In genomic region chr19:48501446-48501960, GRCh38 we compare ENCODE assay signal across 1 cellular context.
TF ChIP-seq lines count a peak whose summit lies in the region.

No MANE protein-coding gene starts in this region.

TF ChIP-seq in K562, 482 proteins besides CTCF, POLR2A, EP300 and RAD21 (continued from another document):
- TF ChIP-seq ZBTB49 (CRISPR knock-in tag; IDR thresholded peaks at IDR 0.05; ENCODE audit: borderline replicate concordance) (no peak), ZKSCAN8 (CRISPR knock-in tag; IDR thresholded peaks at IDR 0.05) (no peak), FOXK2 (conservative IDR thresholded peaks at IDR 0.05 in 1 of 2, IDR thresholded peaks at IDR 0.05 in 1 of 2; ENCODE audit: low read depth in 2 of 2) (peak; percentile 91 to 94), LEF1 (IDR thresholded peaks at IDR 0.05) (peak; percentile 80), TRIM25 (IDR thresholded peaks at IDR 0.05; ENCODE audit: borderline replicate concordance) (peak; percentile 86; the same call in 1 of the 2 replicates), NCOA1 (IDR thresholded peaks at IDR 0.05; ENCODE audit: low read depth) (peak; percentile 75; the same call in 1 of the 2 replicates), BMI1 (IDR thresholded peaks at IDR 0.05; ENCODE audit: low read length) (no peak), NFIX (CRISPR knock-in tag; IDR thresholded peaks at IDR 0.05; ENCODE audit: low read depth) (no peak), NKRF (IDR thresholded peaks at IDR 0.05; ENCODE audit: borderline replicate concordance) (peak; percentile 91), TARDBP (IDR thresholded peaks at IDR 0.05) (no peak), TAF7 (tag; IDR thresholded peaks at IDR 0.05) (no peak), ID3 (CRISPR knock-in tag; IDR thresholded peaks at IDR 0.05) (no peak), ID3 (tag; IDR thresholded peaks at IDR 0.05) (0 out of 2 replicates have a peak, but pooled peaks have one; percentile 24), MXI1 (IDR thresholded peaks at IDR 0.05; ENCODE audit: low read depth, low read length) (no peak), ARNT (IDR thresholded peaks at IDR 0.05) (peak; percentile 85; a peak in 3 of 4 replicates), MYC (IDR thresholded peaks at IDR 0.05; ENCODE audit: low read depth, low read length) (0 out of 2 replicates have a peak, but pooled peaks have one; percentile 32), MYC (CRISPR knock-in tag; IDR thresholded peaks at IDR 0.05; ENCODE audit: borderline replicate concordance, low read depth) (no peak), HES1 (IDR thresholded peaks at IDR 0.05; ENCODE audit: low read depth) (peak; percentile 16; the same call in 1 of the 2 replicates), ZNF165 (CRISPR knock-in tag; IDR thresholded peaks at IDR 0.05; ENCODE audit: borderline replicate concordance) (no peak), NR4A1 (CRISPR knock-in tag; IDR thresholded peaks at IDR 0.05) (no peak), NR4A1 (tag; IDR thresholded peaks at IDR 0.05) (no peak), CXXC5 (CRISPR knock-in tag; IDR thresholded peaks at IDR 0.05) (peak; percentile 90), BHLHE40 (IDR thresholded peaks at IDR 0.05; ENCODE audit: low read length) (peak; percentile 89), SMARCE1 (IDR thresholded peaks at IDR 0.05) (peak; percentile 88), MEF2D (tag; conservative IDR thresholded peaks at IDR 0.05; ENCODE audit: low read depth) (0 out of 2 replicates have a peak, but pooled peaks have one; percentile 16), CREM (IDR thresholded peaks at IDR 0.05; ENCODE audit: low read depth) (peak; percentile 60), ZNF140 (CRISPR knock-in tag; IDR thresholded peaks at IDR 0.05) (no peak), MIER1 (IDR thresholded peaks at IDR 0.05; ENCODE audit: low read depth) (peak; percentile 36; the same call in 1 of the 2 replicates), OTX1 (CRISPR knock-in tag; IDR thresholded peaks at IDR 0.05) (peak; percentile 98), EP400 (IDR thresholded peaks at IDR 0.05) (peak; percentile 62; the same call in 1 of the 2 replicates), CBX5 (IDR thresholded peaks at IDR 0.05; ENCODE audit: borderline replicate concordance, low read depth) (0 out of 2 replicates have a peak, but pooled peaks have one; percentile 10), RBM17 (IDR thresholded peaks at IDR 0.05; ENCODE audit: borderline replicate concordance, low read depth, low read length) (no peak), CREB5 (CRISPR knock-in tag; IDR thresholded peaks at IDR 0.05) (no peak)
- TF ChIP-seq, protein P1, sequence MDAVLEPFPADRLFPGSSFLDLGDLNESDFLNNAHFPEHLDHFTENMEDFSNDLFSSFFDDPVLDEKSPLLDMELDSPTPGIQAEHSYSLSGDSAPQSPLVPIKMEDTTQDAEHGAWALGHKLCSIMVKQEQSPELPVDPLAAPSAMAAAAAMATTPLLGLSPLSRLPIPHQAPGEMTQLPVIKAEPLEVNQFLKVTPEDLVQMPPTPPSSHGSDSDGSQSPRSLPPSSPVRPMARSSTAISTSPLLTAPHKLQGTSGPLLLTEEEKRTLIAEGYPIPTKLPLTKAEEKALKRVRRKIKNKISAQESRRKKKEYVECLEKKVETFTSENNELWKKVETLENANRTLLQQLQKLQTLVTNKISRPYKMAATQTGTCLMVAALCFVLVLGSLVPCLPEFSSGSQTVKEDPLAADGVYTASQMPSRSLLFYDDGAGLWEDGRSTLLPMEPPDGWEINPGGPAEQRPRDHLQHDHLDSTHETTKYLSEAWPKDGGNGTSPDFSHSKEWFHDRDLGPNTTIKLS (IDR thresholded peaks at IDR 0.05; ENCODE audit: borderline replicate concordance, low read depth): no peak
- TF ChIP-seq, protein P2, sequence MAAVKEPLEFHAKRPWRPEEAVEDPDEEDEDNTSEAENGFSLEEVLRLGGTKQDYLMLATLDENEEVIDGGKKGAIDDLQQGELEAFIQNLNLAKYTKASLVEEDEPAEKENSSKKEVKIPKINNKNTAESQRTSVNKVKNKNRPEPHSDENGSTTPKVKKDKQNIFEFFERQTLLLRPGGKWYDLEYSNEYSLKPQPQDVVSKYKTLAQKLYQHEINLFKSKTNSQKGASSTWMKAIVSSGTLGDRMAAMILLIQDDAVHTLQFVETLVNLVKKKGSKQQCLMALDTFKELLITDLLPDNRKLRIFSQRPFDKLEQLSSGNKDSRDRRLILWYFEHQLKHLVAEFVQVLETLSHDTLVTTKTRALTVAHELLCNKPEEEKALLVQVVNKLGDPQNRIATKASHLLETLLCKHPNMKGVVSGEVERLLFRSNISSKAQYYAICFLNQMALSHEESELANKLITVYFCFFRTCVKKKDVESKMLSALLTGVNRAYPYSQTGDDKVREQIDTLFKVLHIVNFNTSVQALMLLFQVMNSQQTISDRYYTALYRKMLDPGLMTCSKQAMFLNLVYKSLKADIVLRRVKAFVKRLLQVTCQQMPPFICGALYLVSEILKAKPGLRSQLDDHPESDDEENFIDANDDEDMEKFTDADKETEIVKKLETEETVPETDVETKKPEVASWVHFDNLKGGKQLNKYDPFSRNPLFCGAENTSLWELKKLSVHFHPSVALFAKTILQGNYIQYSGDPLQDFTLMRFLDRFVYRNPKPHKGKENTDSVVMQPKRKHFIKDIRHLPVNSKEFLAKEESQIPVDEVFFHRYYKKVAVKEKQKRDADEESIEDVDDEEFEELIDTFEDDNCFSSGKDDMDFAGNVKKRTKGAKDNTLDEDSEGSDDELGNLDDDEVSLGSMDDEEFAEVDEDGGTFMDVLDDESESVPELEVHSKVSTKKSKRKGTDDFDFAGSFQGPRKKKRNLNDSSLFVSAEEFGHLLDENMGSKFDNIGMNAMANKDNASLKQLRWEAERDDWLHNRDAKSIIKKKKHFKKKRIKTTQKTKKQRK (IDR thresholded peaks at IDR 0.05; ENCODE audit: borderline replicate concordance, low read depth, low read length): no peak
- TF ChIP-seq, protein P3, sequence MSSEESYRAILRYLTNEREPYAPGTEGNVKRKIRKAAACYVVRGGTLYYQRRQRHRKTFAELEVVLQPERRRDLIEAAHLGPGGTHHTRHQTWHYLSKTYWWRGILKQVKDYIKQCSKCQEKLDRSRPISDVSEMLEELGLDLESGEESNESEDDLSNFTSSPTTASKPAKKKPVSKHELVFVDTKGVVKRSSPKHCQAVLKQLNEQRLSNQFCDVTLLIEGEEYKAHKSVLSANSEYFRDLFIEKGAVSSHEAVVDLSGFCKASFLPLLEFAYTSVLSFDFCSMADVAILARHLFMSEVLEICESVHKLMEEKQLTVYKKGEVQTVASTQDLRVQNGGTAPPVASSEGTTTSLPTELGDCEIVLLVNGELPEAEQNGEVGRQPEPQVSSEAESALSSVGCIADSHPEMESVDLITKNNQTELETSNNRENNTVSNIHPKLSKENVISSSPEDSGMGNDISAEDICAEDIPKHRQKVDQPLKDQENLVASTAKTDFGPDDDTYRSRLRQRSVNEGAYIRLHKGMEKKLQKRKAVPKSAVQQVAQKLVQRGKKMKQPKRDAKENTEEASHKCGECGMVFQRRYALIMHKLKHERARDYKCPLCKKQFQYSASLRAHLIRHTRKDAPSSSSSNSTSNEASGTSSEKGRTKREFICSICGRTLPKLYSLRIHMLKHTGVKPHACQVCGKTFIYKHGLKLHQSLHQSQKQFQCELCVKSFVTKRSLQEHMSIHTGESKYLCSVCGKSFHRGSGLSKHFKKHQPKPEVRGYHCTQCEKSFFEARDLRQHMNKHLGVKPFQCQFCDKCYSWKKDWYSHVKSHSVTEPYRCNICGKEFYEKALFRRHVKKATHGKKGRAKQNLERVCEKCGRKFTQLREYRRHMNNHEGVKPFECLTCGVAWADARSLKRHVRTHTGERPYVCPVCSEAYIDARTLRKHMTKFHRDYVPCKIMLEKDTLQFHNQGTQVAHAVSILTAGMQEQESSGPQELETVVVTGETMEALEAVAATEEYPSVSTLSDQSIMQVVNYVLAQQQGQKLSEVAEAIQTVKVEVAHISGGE (CRISPR knock-in tag; IDR thresholded peaks at IDR 0.05): peak in 1 of 3 experiments; percentile 36; a peak in 1 of 6 replicates
- TF ChIP-seq, protein P4, sequence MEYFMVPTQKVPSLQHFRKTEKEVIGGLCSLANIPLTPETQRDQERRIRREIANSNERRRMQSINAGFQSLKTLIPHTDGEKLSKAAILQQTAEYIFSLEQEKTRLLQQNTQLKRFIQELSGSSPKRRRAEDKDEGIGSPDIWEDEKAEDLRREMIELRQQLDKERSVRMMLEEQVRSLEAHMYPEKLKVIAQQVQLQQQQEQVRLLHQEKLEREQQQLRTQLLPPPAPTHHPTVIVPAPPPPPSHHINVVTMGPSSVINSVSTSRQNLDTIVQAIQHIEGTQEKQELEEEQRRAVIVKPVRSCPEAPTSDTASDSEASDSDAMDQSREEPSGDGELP (CRISPR knock-in tag; IDR thresholded peaks at IDR 0.05; ENCODE audit: borderline replicate concordance): peak; percentile 64; the same call in 1 of the 2 replicates
TF ChIP-seq in K562: peak in this region for 115.
